ENCODE assay signal across 1 cellular context in the genomic region with DNA sequence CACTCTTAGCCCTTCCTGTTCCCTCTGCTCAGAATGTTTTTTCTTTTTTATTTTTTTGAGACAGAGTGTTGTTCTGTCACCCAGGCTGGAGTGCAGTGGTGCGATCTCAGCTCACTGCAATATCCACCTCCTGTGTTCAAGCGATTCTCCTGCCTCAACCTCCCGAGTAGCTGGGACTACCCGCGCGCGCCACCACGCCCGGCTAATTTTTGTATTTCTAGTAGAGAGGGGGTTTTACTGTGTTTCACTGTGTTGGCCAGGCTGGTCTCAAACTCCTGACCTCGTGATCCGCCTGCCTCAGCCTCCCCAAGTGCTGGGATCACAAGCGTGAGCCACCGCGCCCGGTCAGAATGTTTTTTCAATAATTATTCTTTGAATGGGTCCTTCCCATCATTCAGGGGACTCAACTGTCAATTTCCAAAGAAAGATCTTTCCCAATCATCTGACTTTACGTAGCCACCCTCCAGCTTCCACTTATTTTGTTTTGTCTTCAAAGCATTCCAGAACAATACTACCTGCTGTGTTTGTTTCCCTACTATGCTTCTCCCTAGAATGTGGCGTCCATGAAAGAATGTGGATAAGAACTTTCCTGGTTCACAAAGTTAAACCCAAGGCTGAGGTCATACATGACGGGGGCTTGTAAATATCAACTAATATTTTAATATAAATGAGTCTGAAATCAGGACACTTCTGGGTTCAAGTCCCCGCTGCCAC.
TF ChIP-seq lines count a peak whose summit lies in the region.

No MANE protein-coding gene starts in this region.

TF ChIP-seq in K562, 482 proteins besides CTCF, POLR2A, EP300 and RAD21:
- TF ChIP-seq DPF2 (IDR thresholded peaks at IDR 0.05) (no peak), SUPT5H (IDR thresholded peaks at IDR 0.05) (0 out of 2 replicates have a peak, but pooled peaks have one; percentile 13)
TF ChIP-seq in K562: peak in this region for 1.
